In genomic region chr21:39445339-39446269, GRCh38 we compare ENCODE assay signal across 7 cellular contexts. TPM values are rescaled to one million over a fixed set of nuclear protein-coding genes. Genes with fewer than 3 reads are reported as not detected.
DNase-seq lines count a peak whose midpoint lies in the region; ATAC-seq, FAIRE-seq and TF ChIP-seq lines count a peak whose summit lies in the region.

Gene LCA5L, minus strand, starts transcription at chr21:39445778. Its CDS starts 17,285 bp downstream, at chr21:39428493.

- peak within 1 kb of the TSS; percentile 85 for H3K4me3 ChIP-seq in astrocyte (ENCODE audit: insufficient read depth, low read depth, low read length)
- peak within 1 kb of the TSS; percentile 63 for H3K4me3 ChIP-seq in retinal pigment epithelial cell (ENCODE audit: low read length)

- H3K79me2 ChIP-seq in astrocyte (ENCODE audit: insufficient read depth, low read length): no peaks in the 10 kb centered on the region

- no peaks in the 10 kb centered on the region for H3K9me3 ChIP-seq in astrocyte (ENCODE audit: insufficient read depth, low read depth, low read length)

- H3K9me3 Mint-ChIP-seq in T-helper 2 cell treated with Interferon-gamma antibody and Interleukin-4, amounts not matched to agents 5 μg/mL and 100 μg/mL, for 36 hours: peaks cover 3% of the 10 kb centered on the region
- no peaks in the 10 kb centered on the region for H3K9me3 Mint-ChIP-seq in astrocyte (ENCODE audit: unreplicated experiment)

- no peaks in the 10 kb centered on the region for H4K20me1 ChIP-seq in astrocyte (ENCODE audit: insufficient read depth, low read length)

- peak within 1 kb of the TSS; percentile 99 for H3K4me2 ChIP-seq in astrocyte (ENCODE audit: low read length)

- peak within 1 kb of the TSS; percentile 97 for H3K4me3 Mint-ChIP-seq in T-helper 2 cell treated with Interferon-gamma antibody and Interleukin-4, amounts not matched to agents 5 μg/mL and 100 μg/mL, for 36 hours
- peak within 1 kb of the TSS; percentile 96 for H3K4me3 Mint-ChIP-seq in astrocyte (ENCODE audit: unreplicated experiment)

- no peaks in the 10 kb centered on the region for H3K36me3 Mint-ChIP-seq in T-helper 2 cell treated with Interferon-gamma antibody and Interleukin-4, amounts not matched to agents 5 μg/mL and 100 μg/mL, for 36 hours (ENCODE audit: low read depth)
- no peaks in the 10 kb centered on the region for H3K36me3 Mint-ChIP-seq in astrocyte (ENCODE audit: low read depth, unreplicated experiment)

- DNase-seq in NCI-H187 treated with DMSO at 0.1 percent for 48 hours (lab: John Stamatoyannopoulos, UW) (peak; percentile 37), astrocyte (ENCODE audit: low read depth) (peak; percentile 68), hippocampal formation (lab: John Stamatoyannopoulos, UW) (peak; percentile 74 to 83), retinal pigment epithelial cell (ENCODE audit: low read depth) (no peak)
- DNase-seq in T-helper 2 cell treated with Interferon-gamma antibody and Interleukin-4, amounts not matched to agents 5 μg/mL and 100 μg/mL, for 36 hours (ENCODE audit: low spot score): peak; percentile 92

- peaks cover 20% of the 10 kb centered on the region for H3K4me1 Mint-ChIP-seq in T-helper 2 cell treated with Interferon-gamma antibody and Interleukin-4, amounts not matched to agents 5 μg/mL and 100 μg/mL, for 36 hours (ENCODE audit: low read depth)
- peaks cover 7% of the 10 kb centered on the region for H3K4me1 Mint-ChIP-seq in astrocyte (ENCODE audit: low read depth, unreplicated experiment)

- ATAC-seq in GM18505 (IDR thresholded peaks at IDR 0.05; ENCODE audit: unreplicated experiment) (peak; percentile 93), HG02943 (IDR thresholded peaks at IDR 0.05; ENCODE audit: low read depth, unreplicated experiment) (peak; percentile 86)

- H3K27ac ChIP-seq in astrocyte (ENCODE audit: low read depth, low read length): peak within 1 kb of the TSS; percentile 89

- no peak for FAIRE-seq in astrocyte (lab: Jason Lieb, UNC)

- TF ChIP-seq CTCF in astrocyte (IDR thresholded peaks at IDR 0.05; ENCODE audit: insufficient read depth, low read depth, low read length) (no peak), retinal pigment epithelial cell (conservative IDR thresholded peaks at IDR 0.05; ENCODE audit: low read depth, low read length) (no peak)

- no peaks in the 10 kb centered on the region for H3K27me3 ChIP-seq in astrocyte (ENCODE audit: insufficient read depth, low read length)

- H3K9ac ChIP-seq in astrocyte (ENCODE audit: low read length): peak within 1 kb of the TSS; percentile 96

- H3K27ac Mint-ChIP-seq in T-helper 2 cell treated with Interferon-gamma antibody and Interleukin-4, amounts not matched to agents 5 μg/mL and 100 μg/mL, for 36 hours: peak within 1 kb of the TSS; percentile 89
- H3K27ac Mint-ChIP-seq in astrocyte (ENCODE audit: unreplicated experiment): peak within 1 kb of the TSS; percentile 99

- H2AFZ ChIP-seq in astrocyte (ENCODE audit: low read depth, low read length): peak within 1 kb of the TSS; percentile 97

- peak; percentile 85 for TF ChIP-seq POLR2A in GM18505 (IDR thresholded peaks at IDR 0.05; ENCODE audit: borderline replicate concordance, extremely low read depth, insufficient read depth, insufficient read length)

- H3K36me3 ChIP-seq in astrocyte (ENCODE audit: insufficient read depth, low read length): no peaks in the 10 kb centered on the region

- H3K27me3 Mint-ChIP-seq in T-helper 2 cell treated with Interferon-gamma antibody and Interleukin-4, amounts not matched to agents 5 μg/mL and 100 μg/mL, for 36 hours (ENCODE audit: low read depth): peaks cover 34% of the 10 kb centered on the region
- H3K27me3 Mint-ChIP-seq in astrocyte (ENCODE audit: low read depth, unreplicated experiment): no peaks in the 10 kb centered on the region

- H3K4me1 ChIP-seq in astrocyte (ENCODE audit: insufficient read depth, low read length): peaks cover 7% of the 10 kb centered on the region

RNA-seq across cellular contexts. Expression of gene LCA5L, which starts in this region (rescaled TPM):
- total RNA-seq in astrocyte: 2.0 and 2.8 TPM in 2 replicates
